Comparison of ENCODE assay signal across 20 cellular contexts in genomic region chr5:108141676-108142075, GRCh38.
DNase-seq lines count a peak whose midpoint lies in the region; ATAC-seq and TF ChIP-seq lines count a peak whose summit lies in the region.
"Had no signal": no experiment of that assay in that cellular context is flagged by ENCODE, and none has a peak within 500 bp of the region (broad histone marks: within the 10 kb centered on the region; RNA-seq: fewer than 3 reads in every experiment).

No MANE protein-coding gene starts in this region.

- CTCF ChIA-PET in MCF 10A (lab: Yijun Ruan, JAX): interaction anchor here (0.7 kb wide), 1 partner anchor 210 kb away, joined by 3 read pairs; no protein-coding TSS in a partner anchor
- CTCF ChIA-PET in T-cell (lab: Charles Lee): no interaction called here

- H3K27ac Mint-ChIP-seq in MCF 10A (ENCODE audit: low read depth, unreplicated experiment) (no peak overlapping the region), T-cell (no peak overlapping the region), chondrocyte (ENCODE audit: unreplicated experiment) (no peak overlapping the region)
- H3K27ac Mint-ChIP-seq in stimulated activated naive CD8-positive, alpha-beta T cell treated with anti-CD3 and anti-CD28 coated beads, Interleukin-15, amount 100 ng/mL, for 72 hours: no peak overlapping the region
- H3K27ac Mint-ChIP-seq: CD8-positive, alpha-beta memory T cell; dendritic cell treated with granulocyte-macrophage colony-stimulating factor and Interleukin-4, amounts not matched to agents 40 ng/mL and 50 ng/mL, for 4 days; nephron had no signal

- H3K4me3 ChIP-seq in breast epithelium: no peak overlapping the region
- H3K4me3 ChIP-seq in brain microvascular endothelial cell (ENCODE audit: low read depth, low read length): no peak overlapping the region
- H3K4me3 ChIP-seq: lung, prostate gland, stomach had no signal

- intact Hi-C loops in MCF 10A (cut with micrococcal nuclease): no loop called here
- intact Hi-C loops in breast epithelium (cut with DNase I; ENCODE audit: low total_unique reads): no loop called here

- H3K4me3 Mint-ChIP-seq in MCF 10A (ENCODE audit: unreplicated experiment) (no peak overlapping the region), T-cell (no peak overlapping the region), chondrocyte (ENCODE audit: unreplicated experiment) (no peak overlapping the region)
- no peak overlapping the region for H3K4me3 Mint-ChIP-seq in stimulated activated naive CD8-positive, alpha-beta T cell treated with anti-CD3 and anti-CD28 coated beads, Interleukin-15, amount 100 ng/mL, for 72 hours
- H3K4me3 Mint-ChIP-seq: CD8-positive, alpha-beta memory T cell; dendritic cell treated with granulocyte-macrophage colony-stimulating factor and Interleukin-4, amounts not matched to agents 40 ng/mL and 50 ng/mL, for 4 days; nephron had no signal

- H3K36me3 Mint-ChIP-seq in MCF 10A (ENCODE audit: insufficient read depth, unreplicated experiment): no peaks in the 10 kb centered on the region
- H3K36me3 Mint-ChIP-seq in T-cell: peaks cover 18% of the 10 kb centered on the region
- H3K36me3 Mint-ChIP-seq in chondrocyte (ENCODE audit: low read depth): no peaks in the 10 kb centered on the region

- BruUV-seq in MCF 10A (replicated peaks; lab: Mats Ljungman, UMichigan): no TSS peak

- no peaks in the 10 kb centered on the region for H3K4me1 ChIP-seq in breast epithelium
- H3K4me1 ChIP-seq: prostate gland, stomach had no signal

- TF ChIP-seq CTCF in MCF 10A (IDR thresholded peaks at IDR 0.05; ENCODE audit: unreplicated experiment): no peak
- no peak for TF ChIP-seq CTCF in breast epithelium (IDR thresholded peaks at IDR 0.05)
- TF ChIP-seq CTCF in brain microvascular endothelial cell (IDR thresholded peaks at IDR 0.05; ENCODE audit: low read depth, low read length, missing control alignments): no peak
- TF ChIP-seq CTCF in chondrocyte (IDR thresholded peaks at IDR 0.05): no peak

- in situ Hi-C loops in brain microvascular endothelial cell (cut with HindIII; ENCODE audit: low pct_ligation_motif_present, low sequenced_read_pairs): no loop called here

- TF ChIP-seq POLR2A in breast epithelium (IDR thresholded peaks at IDR 0.05): no peak

- no peaks in the 10 kb centered on the region for H3K27me3 ChIP-seq in breast epithelium
- H3K27me3 ChIP-seq in brain microvascular endothelial cell (replicated peaks): no peaks in the 10 kb centered on the region
- H3K27me3 ChIP-seq: stomach had no signal

- ATAC-seq in HG02884 (IDR thresholded peaks at IDR 0.05; ENCODE audit: unreplicated experiment) (peak; percentile 52), T-cell (replicated peaks in 1 of 4) (no peak)
- peak; percentile 75 for ATAC-seq in stimulated activated naive CD8-positive, alpha-beta T cell treated with anti-CD3 and anti-CD28 coated beads, Interleukin-15, amount 100 ng/mL, for 72 hours

- no peaks in the 10 kb centered on the region for H3K9me3 ChIP-seq in breast epithelium
- H3K9me3 ChIP-seq: prostate gland, stomach had no signal

- H3K27me3 Mint-ChIP-seq in MCF 10A (ENCODE audit: insufficient read depth, unreplicated experiment) (no peaks in the 10 kb centered on the region), T-cell (no peaks in the 10 kb centered on the region), chondrocyte (ENCODE audit: low read depth) (no peaks in the 10 kb centered on the region)
- no peaks in the 10 kb centered on the region for H3K27me3 Mint-ChIP-seq in stimulated activated naive CD8-positive, alpha-beta T cell treated with anti-CD3 and anti-CD28 coated beads, Interleukin-15, amount 100 ng/mL, for 72 hours
- H3K27me3 Mint-ChIP-seq: CD8-positive, alpha-beta memory T cell; dendritic cell treated with granulocyte-macrophage colony-stimulating factor and Interleukin-4, amounts not matched to agents 40 ng/mL and 50 ng/mL, for 4 days had no signal

- H3K9me3 Mint-ChIP-seq in MCF 10A (ENCODE audit: unreplicated experiment) (no peaks in the 10 kb centered on the region), T-cell (no peaks in the 10 kb centered on the region), chondrocyte (ENCODE audit: low read depth) (peaks cover 7% of the 10 kb centered on the region)
- no peaks in the 10 kb centered on the region for H3K9me3 Mint-ChIP-seq in stimulated activated naive CD8-positive, alpha-beta T cell treated with anti-CD3 and anti-CD28 coated beads, Interleukin-15, amount 100 ng/mL, for 72 hours
- H3K9me3 Mint-ChIP-seq: CD8-positive, alpha-beta memory T cell; dendritic cell treated with granulocyte-macrophage colony-stimulating factor and Interleukin-4, amounts not matched to agents 40 ng/mL and 50 ng/mL, for 4 days; nephron had no signal

- H3K36me3 ChIP-seq in breast epithelium (no peaks in the 10 kb centered on the region), brain microvascular endothelial cell (replicated peaks) (no peaks in the 10 kb centered on the region)
- H3K36me3 ChIP-seq: prostate gland had no signal

- peaks cover 5% of the 10 kb centered on the region for H3K4me1 Mint-ChIP-seq in MCF 10A (ENCODE audit: insufficient read depth, unreplicated experiment)
- peaks cover 7% of the 10 kb centered on the region for H3K4me1 Mint-ChIP-seq in stimulated activated naive CD8-positive, alpha-beta T cell treated with anti-CD3 and anti-CD28 coated beads, Interleukin-15, amount 100 ng/mL, for 72 hours
- H3K4me1 Mint-ChIP-seq in T-cell: peaks cover 0 to 3% (median 0%) of the 10 kb centered on the region in 3 donors
- peaks cover 20% of the 10 kb centered on the region for H3K4me1 Mint-ChIP-seq in chondrocyte (ENCODE audit: low read depth)
- H3K4me1 Mint-ChIP-seq: nephron had no signal

- no peak overlapping the region for H3K27ac ChIP-seq in breast epithelium
- H3K27ac ChIP-seq in brain microvascular endothelial cell: no peak overlapping the region
- H3K27ac ChIP-seq: prostate gland, stomach had no signal

- POLR2A ChIA-PET in MCF 10A (lab: Yijun Ruan, JAX): no interaction called here
- POLR2A ChIA-PET in T-cell (lab: Charles Lee): no interaction called here

- DNase-seq in MCF 10A (ENCODE audit: unreplicated experiment) (peak; percentile 14), breast epithelium (ENCODE audit: low spot score in 2 of 2) (no peak), brain microvascular endothelial cell (peak; percentile 22), T-cell (no peak), CD1c-positive myeloid dendritic cell (ENCODE audit: extremely low spot score) (no peak), chondrocyte (ENCODE audit: low spot score) (no peak)
- DNase-seq in stimulated activated naive CD8-positive, alpha-beta T cell treated with anti-CD3 and anti-CD28 coated beads, Interleukin-15, amount 100 ng/mL, for 72 hours: no peak
- DNase-seq: activated gamma-delta T cell; CD8-positive, alpha-beta memory T cell; erythroblast; KG1; NCI-H1105; NCI-H2171; RPMI8226; stomach had no signal

Comparison
In these comparisons a context has a peak if more than half of its experiments do, and no peak if none do; other contexts are left out.
1. DNase-seq: peak in MCF 10A (single experiment) and brain microvascular endothelial cell (single experiment); none in breast epithelium (0 of 2), stimulated activated naive CD8-positive, alpha-beta T cell treated with anti-CD3 and anti-CD28 coated beads, Interleukin-15, amount 100 ng/mL, for 72 hours (0 of 2), T-cell (0 of 34), CD1c-positive myeloid dendritic cell (single experiment) and chondrocyte (single experiment).
2. ATAC-seq: peak in HG02884 (single experiment) and stimulated activated naive CD8-positive, alpha-beta T cell treated with anti-CD3 and anti-CD28 coated beads, Interleukin-15, amount 100 ng/mL, for 72 hours (single experiment); none in T-cell (0 of 4).